1 cellular context compared by ENCODE assay signal in the genomic region with DNA sequence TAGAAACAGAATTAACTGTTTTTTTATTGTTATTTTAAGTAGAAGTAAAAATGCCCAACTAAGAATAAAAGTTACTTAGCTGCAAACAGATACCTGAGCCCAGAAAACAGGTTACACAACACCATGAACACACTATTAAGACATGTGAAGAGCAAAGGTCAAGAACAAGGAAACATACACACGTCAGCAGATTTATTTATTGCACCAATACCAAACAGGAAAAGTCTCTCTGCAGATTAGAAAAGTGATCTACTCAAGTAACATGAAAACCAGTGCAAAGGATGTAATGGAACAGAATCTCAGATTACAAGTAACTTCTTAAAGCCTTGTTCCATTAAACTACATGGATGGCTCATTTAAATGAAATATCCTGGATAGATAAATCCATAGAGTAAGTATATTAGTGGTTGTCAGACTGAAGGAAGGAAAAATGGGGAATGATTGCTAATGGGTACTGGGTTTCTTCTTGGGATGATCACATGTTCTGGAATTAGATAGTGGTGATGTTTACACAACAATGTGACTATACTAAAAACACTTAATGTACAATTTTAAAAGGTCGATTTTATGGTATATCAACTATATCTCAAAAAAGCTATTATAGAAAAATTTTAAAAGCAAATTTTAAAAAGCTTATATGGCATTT.
TF ChIP-seq lines count a peak whose summit lies in the region.

No MANE protein-coding gene starts in this region.

TF ChIP-seq in HepG2, 621 proteins besides CTCF, POLR2A, EP300 and RAD21 (continued from another document):
- TF ChIP-seq ZNF713 (CRISPR knock-in tag; IDR thresholded peaks at IDR 0.05) (no peak), ETV6 (CRISPR knock-in tag; conservative IDR thresholded peaks at IDR 0.05) (no peak), FOXP4 (CRISPR knock-in tag; IDR thresholded peaks at IDR 0.05) (peak; percentile 51), MTF1 (CRISPR knock-in tag; IDR thresholded peaks at IDR 0.05) (no peak), WIZ (CRISPR knock-in tag; IDR thresholded peaks at IDR 0.05) (no peak), NRL (CRISPR knock-in tag; IDR thresholded peaks at IDR 0.05; ENCODE audit: borderline replicate concordance) (no peak), ZNF224 (CRISPR knock-in tag; IDR thresholded peaks at IDR 0.05) (no peak), HHEX (CRISPR knock-in tag; IDR thresholded peaks at IDR 0.05) (0 out of 2 replicates have a peak, but pooled peaks have one; percentile 19), SOX5 (CRISPR knock-in tag; IDR thresholded peaks at IDR 0.05; ENCODE audit: borderline replicate concordance) (no peak), ZNF446 (CRISPR knock-in tag; IDR thresholded peaks at IDR 0.05) (no peak), ZNF660 (CRISPR knock-in tag; IDR thresholded peaks at IDR 0.05; ENCODE audit: borderline replicate concordance, low read depth) (no peak), ZZZ3 (CRISPR knock-in tag; IDR thresholded peaks at IDR 0.05; ENCODE audit: borderline replicate concordance) (no peak), NFE2 (CRISPR knock-in tag; IDR thresholded peaks at IDR 0.05) (no peak), IRF2 (CRISPR knock-in tag; IDR thresholded peaks at IDR 0.05) (0 out of 2 replicates have a peak, but pooled peaks have one; percentile 23), ELF1 (CRISPR knock-in tag; IDR thresholded peaks at IDR 0.05) (no peak), ZKSCAN1 (IDR thresholded peaks at IDR 0.05; ENCODE audit: low read length) (no peak), FOXP1 (IDR thresholded peaks at IDR 0.05) (no peak), FOXP1 (CRISPR knock-in tag; IDR thresholded peaks at IDR 0.05) (peak; percentile 75), NKX3-1 (CRISPR knock-in tag; IDR thresholded peaks at IDR 0.05) (no peak), PAX8 (CRISPR knock-in tag; IDR thresholded peaks at IDR 0.05; ENCODE audit: borderline replicate concordance) (no peak), ATRX (CRISPR knock-in tag; IDR thresholded peaks at IDR 0.05; ENCODE audit: borderline replicate concordance) (no peak), RARA (CRISPR knock-in tag; IDR thresholded peaks at IDR 0.05) (peak; percentile 45; the same call in 1 of the 2 replicates), ZNF441 (CRISPR knock-in tag; IDR thresholded peaks at IDR 0.05; ENCODE audit: borderline replicate concordance) (no peak)
- TF ChIP-seq, protein P1, sequence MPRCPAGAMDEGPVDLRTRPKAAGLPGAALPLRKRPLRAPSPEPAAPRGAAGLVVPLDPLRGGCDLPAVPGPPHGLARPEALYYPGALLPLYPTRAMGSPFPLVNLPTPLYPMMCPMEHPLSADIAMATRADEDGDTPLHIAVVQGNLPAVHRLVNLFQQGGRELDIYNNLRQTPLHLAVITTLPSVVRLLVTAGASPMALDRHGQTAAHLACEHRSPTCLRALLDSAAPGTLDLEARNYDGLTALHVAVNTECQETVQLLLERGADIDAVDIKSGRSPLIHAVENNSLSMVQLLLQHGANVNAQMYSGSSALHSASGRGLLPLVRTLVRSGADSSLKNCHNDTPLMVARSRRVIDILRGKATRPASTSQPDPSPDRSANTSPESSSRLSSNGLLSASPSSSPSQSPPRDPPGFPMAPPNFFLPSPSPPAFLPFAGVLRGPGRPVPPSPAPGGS (CRISPR knock-in tag; IDR thresholded peaks at IDR 0.05) = no peak
- TF ChIP-seq, protein P2, sequence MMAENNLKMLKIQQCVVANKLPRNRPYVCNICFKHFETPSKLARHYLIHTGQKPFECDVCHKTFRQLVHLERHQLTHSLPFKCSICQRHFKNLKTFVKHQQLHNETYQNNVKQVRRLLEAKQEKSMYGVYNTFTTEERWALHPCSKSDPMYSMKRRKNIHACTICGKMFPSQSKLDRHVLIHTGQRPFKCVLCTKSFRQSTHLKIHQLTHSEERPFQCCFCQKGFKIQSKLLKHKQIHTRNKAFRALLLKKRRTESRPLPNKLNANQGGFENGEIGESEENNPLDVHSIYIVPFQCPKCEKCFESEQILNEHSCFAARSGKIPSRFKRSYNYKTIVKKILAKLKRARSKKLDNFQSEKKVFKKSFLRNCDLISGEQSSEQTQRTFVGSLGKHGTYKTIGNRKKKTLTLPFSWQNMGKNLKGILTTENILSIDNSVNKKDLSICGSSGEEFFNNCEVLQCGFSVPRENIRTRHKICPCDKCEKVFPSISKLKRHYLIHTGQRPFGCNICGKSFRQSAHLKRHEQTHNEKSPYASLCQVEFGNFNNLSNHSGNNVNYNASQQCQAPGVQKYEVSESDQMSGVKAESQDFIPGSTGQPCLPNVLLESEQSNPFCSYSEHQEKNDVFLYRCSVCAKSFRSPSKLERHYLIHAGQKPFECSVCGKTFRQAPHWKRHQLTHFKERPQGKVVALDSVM (CRISPR knock-in tag; IDR thresholded peaks at IDR 0.05) = no peak
